ENCODE assay signal across 10 cellular contexts in the genomic region with DNA sequence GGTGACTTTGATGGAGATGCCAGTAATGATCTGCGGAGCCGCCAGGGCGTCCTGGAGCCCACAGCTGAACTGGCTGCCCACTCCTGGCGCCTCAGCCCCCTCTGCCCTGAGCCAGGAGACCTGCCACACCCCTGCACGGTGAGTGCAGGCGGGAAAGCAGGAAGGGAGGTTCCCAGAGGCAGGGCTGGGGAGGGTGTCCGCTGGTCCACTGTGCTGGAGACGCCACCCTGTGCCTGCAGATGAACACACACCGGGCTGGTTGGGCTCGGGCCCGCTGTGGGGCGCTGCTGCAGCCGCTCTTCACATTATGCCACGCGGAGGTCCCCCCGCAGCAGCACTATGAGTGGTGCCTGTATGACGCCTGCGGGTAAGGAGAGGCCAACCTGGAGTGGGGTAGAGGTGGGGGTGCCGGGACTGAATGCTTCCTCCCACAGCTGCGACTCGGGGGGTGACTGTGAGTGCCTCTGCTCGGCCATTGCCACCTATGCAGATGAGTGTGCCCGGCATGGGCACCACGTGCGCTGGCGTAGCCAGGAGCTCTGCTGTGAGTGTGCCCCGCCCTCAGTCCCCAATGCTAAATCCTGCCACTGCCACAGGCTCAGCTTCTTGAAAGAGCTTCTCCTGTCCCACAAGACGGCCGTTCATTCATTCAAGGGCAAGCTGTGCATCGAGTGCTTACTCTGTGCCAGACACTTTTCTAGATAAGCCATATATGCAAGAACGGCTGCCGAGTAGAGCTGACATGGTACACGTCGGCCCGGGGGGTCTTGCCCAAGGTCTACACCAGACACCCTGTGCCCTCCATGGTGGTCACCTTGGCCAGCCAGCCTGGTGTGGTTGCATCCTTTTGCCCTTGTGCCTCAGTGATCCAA. TPM values are rescaled to one million over a fixed set of nuclear protein-coding genes. Genes with fewer than 3 reads are reported as not detected.
DNase-seq lines count a peak whose midpoint lies in the region; ATAC-seq and TF ChIP-seq lines count a peak whose summit lies in the region.
"Had no signal": no experiment of that assay in that cellular context is flagged by ENCODE, and none has a peak within 500 bp of the region (broad histone marks: within the 10 kb centered on the region; RNA-seq: fewer than 3 reads in every experiment).

No MANE protein-coding gene starts in this region.

- BruUV-seq in HCT116 (replicated peaks; lab: Mats Ljungman, UMichigan) (no TSS peak), Caco-2 (replicated peaks; lab: Mats Ljungman, UMichigan) (no TSS peak)

- peaks cover 0 to 9% of the 10 kb centered on the region in 2 experiments; a peak in 1 of 4 replicates for H3K4me1 ChIP-seq in HCT116 (ENCODE audit: control insufficient read depth in 1 of 2, insufficient read depth in 2 of 2, low read length in 2 of 2)
- H3K4me1 ChIP-seq in Caco-2 = no peaks in the 10 kb centered on the region

- peak; percentile 82 for ATAC-seq in HCT116
- peak; percentile 58 for ATAC-seq in T-helper 17 cell

- peak; percentile 14 for TF ChIP-seq CTCF in AG04449 (IDR thresholded peaks at IDR 0.05; ENCODE audit: insufficient read depth, low read length, missing control alignments)
- TF ChIP-seq CTCF in HCT116 (IDR thresholded peaks at IDR 0.05 in 2 of 3, conservative IDR thresholded peaks at IDR 0.05 in 1 of 3; ENCODE audit: borderline replicate concordance in 1 of 3, insufficient read depth in 1 of 3, low read depth in 2 of 3, low read length in 2 of 3) = peak in 2 of 3 experiments; percentile 50 to 95
- peak in 1 of 2 experiments; percentile 25 for TF ChIP-seq CTCF in Caco-2 (IDR thresholded peaks at IDR 0.05; ENCODE audit: insufficient read depth in 1 of 2, low read depth in 1 of 2, low read length in 1 of 2, severe bottlenecking in 1 of 2, unreplicated experiment in 1 of 2)
- TF ChIP-seq CTCF in type B pancreatic cell (conservative IDR thresholded peaks at IDR 0.05) = no peak

- H3K9me3 Mint-ChIP-seq in Caco-2 (ENCODE audit: unreplicated experiment) (no peaks in the 10 kb centered on the region), type B pancreatic cell (no peaks in the 10 kb centered on the region)

- no peak overlapping the region for H3K4me3 Mint-ChIP-seq in T-helper 17 cell
- H3K4me3 Mint-ChIP-seq in Caco-2 (ENCODE audit: unreplicated experiment) = no peak overlapping the region
- H3K4me3 Mint-ChIP-seq in type B pancreatic cell = no peak overlapping the region

- DNase-seq in AG04449 (ENCODE audit: low read depth, low spot score) (no peak), HCT116 (ENCODE audit: low read depth, low spot score) (no peak), T-helper 17 cell (no peak), iPS-NIHi11 (ENCODE audit: low spot score) (peak; percentile 67), Caco-2 (no peak), LoVo (ENCODE audit: low spot score) (no peak), globus pallidus (ENCODE audit: low spot score) (no peak), type B pancreatic cell (ENCODE audit: extremely low spot score, unreplicated experiment) (no peak)

- H3K9me2 ChIP-seq in HCT116 (ENCODE audit: insufficient read depth) = no peaks in the 10 kb centered on the region

- intact Hi-C loops in HCT116 (cut with micrococcal nuclease) (no loop called here), Caco-2 (cut with micrococcal nuclease; ENCODE audit: unreplicated experiment) (no loop called here)

- H3K9ac ChIP-seq in HCT116 (ENCODE audit: low read length) = no peak overlapping the region

- CTCF ChIA-PET in AG04449 (lab: Yijun Ruan, JAX) (interaction anchor here (1.2 kb wide), 1 partner anchor 10 kb away, joined by 4 read pairs; no protein-coding TSS in a partner anchor), HCT116 (lab: Charles Lee) (no interaction called here), Caco-2 (lab: Charles Lee) (no interaction called here)

- no peak; the same call in none of the 2 replicates for TF ChIP-seq RAD21 in HCT116 (IDR thresholded peaks at IDR 0.05; ENCODE audit: low read depth)

- TF ChIP-seq POLR2A in HCT116 (IDR thresholded peaks at IDR 0.05; ENCODE audit: borderline replicate concordance, extremely low read depth, insufficient read depth, insufficient read length) = no peak

- POLR2A ChIA-PET in AG04449 (lab: Yijun Ruan, JAX) = no interaction called here
- POLR2A ChIA-PET in HCT116 (lab: Charles Lee) = no interaction called here
- POLR2A ChIA-PET in Caco-2 (lab: Charles Lee) = no interaction called here

- H3K4me1 Mint-ChIP-seq in T-helper 17 cell (peaks cover 7% of the 10 kb centered on the region), Caco-2 (ENCODE audit: low read depth, unreplicated experiment) (no peaks in the 10 kb centered on the region), type B pancreatic cell (ENCODE audit: unreplicated experiment) (no peaks in the 10 kb centered on the region)

- H3K9me3 ChIP-seq in HCT116 (ENCODE audit: control insufficient read depth in 1 of 2, insufficient read depth in 1 of 2, low read depth in 1 of 2, low read length in 2 of 2) = no peaks in the 10 kb centered on the region
- H3K9me3 ChIP-seq in T-helper 17 cell (ENCODE audit: control insufficient read depth, low read length, poor library complexity, severe bottlenecking) = no peaks in the 10 kb centered on the region
- no peaks in the 10 kb centered on the region for H3K9me3 ChIP-seq in Caco-2
- H3K9me3 ChIP-seq: right lobe of liver had no signal

- no peaks in the 10 kb centered on the region for H3K79me2 ChIP-seq in HCT116 (ENCODE audit: insufficient read depth, low read length)

- no peak overlapping the region for H2AFZ ChIP-seq in HCT116 (ENCODE audit: low read depth, low read length, poor library complexity, severe bottlenecking)

- H3K27me3 ChIP-seq in HCT116 (ENCODE audit: insufficient read depth, low read length) (no peaks in the 10 kb centered on the region), Caco-2 (replicated peaks; ENCODE audit: control insufficient read depth, insufficient read depth, low read length) (no peaks in the 10 kb centered on the region; the same call in 1 of the 2 replicates)
- H3K27me3 ChIP-seq: right lobe of liver had no signal

- peak overlapping the region; percentile 26 for H3K4me2 ChIP-seq in HCT116 (ENCODE audit: low read length)

- H3K27ac ChIP-seq in HCT116 (ENCODE audit: low read depth, low read length) = no peak overlapping the region
- H3K27ac ChIP-seq: right lobe of liver had no signal

- no peak overlapping the region for H3K27ac Mint-ChIP-seq in T-helper 17 cell
- no peak overlapping the region for H3K27ac Mint-ChIP-seq in Caco-2 (ENCODE audit: unreplicated experiment)
- no peak overlapping the region for H3K27ac Mint-ChIP-seq in type B pancreatic cell

- H3K27me3 Mint-ChIP-seq in T-helper 17 cell (peaks cover 17% of the 10 kb centered on the region), Caco-2 (ENCODE audit: insufficient read depth, unreplicated experiment) (no peaks in the 10 kb centered on the region), type B pancreatic cell (peaks cover 26% of the 10 kb centered on the region)

- H4K20me1 ChIP-seq in HCT116 (ENCODE audit: insufficient read depth) = no peaks in the 10 kb centered on the region

- H3K36me3 ChIP-seq in HCT116 (ENCODE audit: control insufficient read depth in 1 of 2, insufficient read depth in 2 of 2, low read length in 2 of 2) (no peaks in the 10 kb centered on the region), Caco-2 (ENCODE audit: control insufficient read depth, insufficient read depth, low read length) (no peaks in the 10 kb centered on the region)
- H3K36me3 ChIP-seq: right lobe of liver had no signal

- H3K36me3 Mint-ChIP-seq in T-helper 17 cell (ENCODE audit: low read depth) = no peaks in the 10 kb centered on the region
- no peaks in the 10 kb centered on the region for H3K36me3 Mint-ChIP-seq in Caco-2 (ENCODE audit: insufficient read depth, unreplicated experiment)
- no peaks in the 10 kb centered on the region for H3K36me3 Mint-ChIP-seq in type B pancreatic cell

- RAD21 ChIA-PET in HCT116 (lab: Charles Lee; ENCODE audit: low non-redundant PET in 1 of 2, low total read pairs in 2 of 2, uncharacterized antibody in 2 of 2, unreplicated experiment in 2 of 2) = no interaction called here

- H3K4me3 ChIP-seq in AG04449 (ENCODE audit: low read depth, low read length) = no peak overlapping the region
- no peak overlapping the region for H3K4me3 ChIP-seq in HCT116 (replicated peaks in 1 of 2; ENCODE audit: low read depth in 1 of 2, low read length in 2 of 2)
- no peak overlapping the region for H3K4me3 ChIP-seq in Caco-2 (ENCODE audit: low read depth, low read length)
- H3K4me3 ChIP-seq: right lobe of liver had no signal

TF ChIP-seq in HCT116, 20 proteins besides CTCF, POLR2A, EP300 and RAD21:
- TF ChIP-seq CBX3 (IDR thresholded peaks at IDR 0.05; ENCODE audit: low read depth) = no peak
- no peak for TF ChIP-seq EGR1 (IDR thresholded peaks at IDR 0.05; ENCODE audit: low read depth)
- TF ChIP-seq ZNF274 (IDR thresholded peaks at IDR 0.05; ENCODE audit: low read depth, low read length) = no peak
- no peak for TF ChIP-seq SIN3A (IDR thresholded peaks at IDR 0.05; ENCODE audit: low read depth)
- no peak for TF ChIP-seq YY1 (IDR thresholded peaks at IDR 0.05; ENCODE audit: extremely low read depth, insufficient replicate concordance, low read depth, low read length)
- no peak for TF ChIP-seq SP1 (IDR thresholded peaks at IDR 0.05; ENCODE audit: low read depth)
- TF ChIP-seq FOSL1 (IDR thresholded peaks at IDR 0.05; ENCODE audit: low read depth) = no peak
- TF ChIP-seq POLR2AphosphoS5 (IDR thresholded peaks at IDR 0.05; ENCODE audit: low read depth, low read length) = no peak
- TF ChIP-seq SRF (IDR thresholded peaks at IDR 0.05; ENCODE audit: low read depth) = no peak
- TF ChIP-seq, protein P1, sequence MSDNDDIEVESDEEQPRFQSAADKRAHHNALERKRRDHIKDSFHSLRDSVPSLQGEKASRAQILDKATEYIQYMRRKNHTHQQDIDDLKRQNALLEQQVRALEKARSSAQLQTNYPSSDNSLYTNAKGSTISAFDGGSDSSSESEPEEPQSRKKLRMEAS (IDR thresholded peaks at IDR 0.05) = no peak
- no peak for TF ChIP-seq JUND (IDR thresholded peaks at IDR 0.05)
- no peak for TF ChIP-seq ZFX (IDR thresholded peaks at IDR 0.05)

RNA-seq across cellular contexts. Expression of a gene that starts 14.3 kb away (rescaled TPM):
- total RNA-seq in HCT116 (2021; ENCODE audit: unreplicated experiment) (11.3 TPM), T-helper 17 cell (1 to 10 TPM; 3.3 to 8.4 TPM), Caco-2 (2022) (1.1 and 1.7 TPM in 2 replicates), type B pancreatic cell (ENCODE audit: low replicate concordance) (16.7 and 17.6 TPM in 2 replicates)
- polyA plus RNA-seq in HCT116 (2012) = 8.5 and 9.9 TPM in 2 replicates
- total RNA-seq: T-helper 2 cell treated with Interferon-gamma antibody and Interleukin-4, amounts not matched to agents 100 ng/mL and 5 ng/mL, for 36 hours had no signal

RNA-seq across cellular contexts. Expression of a gene that starts 50.5 kb away (rescaled TPM):
- 8.5 TPM for total RNA-seq in HCT116 (2021; ENCODE audit: unreplicated experiment)
- polyA plus RNA-seq in HCT116 (2012) = 6.1 and 7.8 TPM in 2 replicates
- total RNA-seq in T-helper 17 cell = 10 to 100 TPM; 27.5 to 31.0 TPM
- 3.1 and 3.5 TPM in 2 replicates for total RNA-seq in Caco-2 (2022)
- total RNA-seq in type B pancreatic cell (ENCODE audit: low replicate concordance) = 21.2 and 23.9 TPM in 2 replicates
